Comparison of ENCODE assay signal across 15 cellular contexts in the genomic region with DNA sequence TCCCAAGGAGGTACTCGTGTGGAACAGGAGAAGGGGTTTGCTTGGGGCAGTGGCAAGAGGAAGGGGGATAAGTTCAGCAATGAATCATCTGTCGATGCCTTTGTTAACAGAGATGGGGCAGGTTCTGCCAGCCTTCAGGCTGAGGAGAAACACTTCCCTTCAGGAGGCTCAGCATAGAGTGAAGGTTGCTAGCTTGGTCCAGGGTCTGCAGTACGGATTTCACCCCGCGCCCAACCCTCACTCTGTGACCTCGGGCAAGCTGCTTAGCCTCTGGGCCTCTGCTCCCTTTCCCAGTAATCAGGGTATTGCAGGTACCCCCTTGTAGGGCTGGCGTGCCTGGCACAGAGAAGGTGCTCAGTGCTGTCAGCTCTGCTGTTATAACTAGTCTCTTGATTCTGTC. TPM values are rescaled to one million over a fixed set of nuclear protein-coding genes. Genes with fewer than 3 reads are reported as not detected.
DNase-seq lines count a peak whose midpoint lies in the region; ATAC-seq and TF ChIP-seq lines count a peak whose summit lies in the region.
"Had no signal": no experiment of that assay in that cellular context is flagged by ENCODE, and none has a peak within 500 bp of the region (broad histone marks: within the 10 kb centered on the region; RNA-seq: fewer than 3 reads in every experiment).

No MANE protein-coding gene starts in this region.

- H3K4me3 Mint-ChIP-seq in endodermal cell: no peak overlapping the region

- H3K4me1 ChIP-seq in DND-41 (ENCODE audit: insufficient read depth, low read length) (peaks cover 5% of the 10 kb centered on the region; the same call in 1 of the 2 replicates), NT2/D1 (ENCODE audit: insufficient read depth, insufficient read length) (peaks cover 17% of the 10 kb centered on the region), endodermal cell (ENCODE audit: control insufficient read depth, insufficient read depth, low read length) (no peaks in the 10 kb centered on the region), neuronal stem cell (ENCODE audit: control insufficient read depth in 2 of 2, insufficient read depth in 1 of 2, low read depth in 1 of 2, low read length in 2 of 2) (peaks cover 11 to 15% of the 10 kb centered on the region in 2 donors), spleen (no peaks in the 10 kb centered on the region)
- H3K4me1 ChIP-seq: A549 had no signal

- H4K20me1 ChIP-seq in DND-41 (ENCODE audit: insufficient read depth, low read length): no peaks in the 10 kb centered on the region

- H3K18ac ChIP-seq in neuronal stem cell (ENCODE audit: low read length): no peak overlapping the region

- no peaks in the 10 kb centered on the region for H3K9me3 ChIP-seq in DND-41 (ENCODE audit: insufficient read depth, low read length, severe bottlenecking)
- H3K9me3 ChIP-seq in NT2/D1 (ENCODE audit: insufficient read depth, low read length): no peaks in the 10 kb centered on the region
- H3K9me3 ChIP-seq in endodermal cell (ENCODE audit: control insufficient read depth, low read length): no peaks in the 10 kb centered on the region
- no peaks in the 10 kb centered on the region for H3K9me3 ChIP-seq in neuronal stem cell (replicated peaks in 1 of 2; ENCODE audit: control insufficient read depth in 2 of 2, insufficient read depth in 1 of 2, low read depth in 1 of 2, low read length in 2 of 2)
- no peaks in the 10 kb centered on the region for H3K9me3 ChIP-seq in spleen
- H3K9me3 ChIP-seq: A549 had no signal

- DNase-seq in DND-41: no peak
- DNase-seq in NT2/D1 (ENCODE audit: low read depth, low spot score): no peak
- DNase-seq in endodermal cell: peak; percentile 56
- no peak for DNase-seq in neuronal stem cell (ENCODE audit: low spot score)
- DNase-seq in spleen: no peak
- no peak for DNase-seq in foreskin melanocyte
- no peak for DNase-seq in NCI-H1105 treated with DMSO at 0.1 percent for 48 hours (lab: John Stamatoyannopoulos, UW)
- DNase-seq in NCI-H1092 (lab: John Stamatoyannopoulos, UW): no peak
- DNase-seq: IMR-90, NCI-H345, NCI-H748 treated with DMSO at 0.1 percent for 48 hours, PC-9 had no signal

- no peak overlapping the region for H2BK5ac ChIP-seq in neuronal stem cell (ENCODE audit: low read length)

- H3K14ac ChIP-seq in neuronal stem cell (ENCODE audit: low read length): no peak overlapping the region

- intact Hi-C loops in spleen (cut with DNase I; ENCODE audit: low total_unique reads): no loop called here

- no peak overlapping the region for H2AFZ ChIP-seq in DND-41 (ENCODE audit: low read depth, low read length)
- H2AFZ ChIP-seq in neuronal stem cell (ENCODE audit: low read length): peak overlapping the region; percentile 92
- H2AFZ ChIP-seq: PC-9 had no signal

- H3K27me3 ChIP-seq in DND-41 (ENCODE audit: insufficient read depth, low read length, poor library complexity): peaks cover 15% of the 10 kb centered on the region
- H3K27me3 ChIP-seq in NT2/D1 (ENCODE audit: insufficient read depth, insufficient read length): no peaks in the 10 kb centered on the region
- no peaks in the 10 kb centered on the region for H3K27me3 ChIP-seq in endodermal cell (ENCODE audit: control insufficient read depth, insufficient read depth, low read length, poor library complexity, severe bottlenecking)
- H3K27me3 ChIP-seq in neuronal stem cell (ENCODE audit: control insufficient read depth in 3 of 3, insufficient read depth in 3 of 3, low read depth in 1 of 3, low read length in 3 of 3): peaks cover 0 to 13% (median 0%) of the 10 kb centered on the region in 3 experiments
- H3K27me3 ChIP-seq in spleen (replicated peaks in 1 of 7): peaks cover 0 to 22% (median 0%) of the 10 kb centered on the region in 7 donors

- no peaks in the 10 kb centered on the region for H3K36me3 Mint-ChIP-seq in endodermal cell (ENCODE audit: low read depth)

- no peak overlapping the region for H2BK120ac ChIP-seq in neuronal stem cell (ENCODE audit: low read depth, low read length)

- no peak overlapping the region for H3K23ac ChIP-seq in neuronal stem cell (ENCODE audit: low read depth, low read length, poor library complexity)

- no peak overlapping the region for H4K8ac ChIP-seq in neuronal stem cell (ENCODE audit: low read depth, low read length)

- H3K4me3 ChIP-seq in DND-41 (ENCODE audit: low read depth in 1 of 2, low read length in 2 of 2): no peak overlapping the region
- H3K4me3 ChIP-seq in NT2/D1 (ENCODE audit: insufficient read length, low read depth): no peak overlapping the region
- no peak overlapping the region for H3K4me3 ChIP-seq in endodermal cell (ENCODE audit: low read length)
- H3K4me3 ChIP-seq in neuronal stem cell (ENCODE audit: low read length in 2 of 2): no peak overlapping the region
- no peak overlapping the region for H3K4me3 ChIP-seq in spleen
- H3K4me3 ChIP-seq: A549, PC-9 had no signal

- H3K27me3 Mint-ChIP-seq in endodermal cell (ENCODE audit: insufficient read depth): peaks cover 20% of the 10 kb centered on the region

- no peak overlapping the region for H3K4ac ChIP-seq in neuronal stem cell (ENCODE audit: low read length)

- WGBS in endodermal cell (ENCODE audit: insufficient coverage in 1 of 2, insufficient read length in 1 of 2), 2 experiments: 81 to 83% methylated on average over 4 to 7 of the region's 7 CpGs
- WGBS in neuronal stem cell (ENCODE audit: extremely low coverage in 2 of 2, insufficient read length in 2 of 2, insufficient replicate concordance in 1 of 2), 2 donors: no CpG with 5 or more reads among the region's 7 CpGs
- WGBS in spleen, 5 donors: 72 to 80% (median 77%) methylated on average over 5 to 7 of the region's 7 CpGs

- H3K4me1 Mint-ChIP-seq in endodermal cell: peaks cover 14% of the 10 kb centered on the region

- no peaks in the 10 kb centered on the region for H3K79me2 ChIP-seq in DND-41 (ENCODE audit: insufficient read depth, low read length)

- H2BK12ac ChIP-seq in neuronal stem cell (ENCODE audit: low read length): no peak overlapping the region

- H3K79me1 ChIP-seq in neuronal stem cell (ENCODE audit: low read depth, low read length): no peaks in the 10 kb centered on the region

- no peaks in the 10 kb centered on the region for H3K36me3 ChIP-seq in DND-41 (ENCODE audit: insufficient read depth, low read length)
- H3K36me3 ChIP-seq in NT2/D1 (ENCODE audit: insufficient read depth, insufficient read length, low read length): no peaks in the 10 kb centered on the region
- no peaks in the 10 kb centered on the region for H3K36me3 ChIP-seq in endodermal cell (ENCODE audit: control insufficient read depth, insufficient read depth, low read length)
- H3K36me3 ChIP-seq in neuronal stem cell (replicated peaks in 1 of 2; ENCODE audit: control insufficient read depth in 2 of 2, insufficient read depth in 2 of 2, low read length in 2 of 2): no peaks in the 10 kb centered on the region
- H3K36me3 ChIP-seq in spleen: no peaks in the 10 kb centered on the region

- H3K4me2 ChIP-seq in DND-41 (ENCODE audit: insufficient read depth, low read length): no peak overlapping the region
- no peak overlapping the region for H3K4me2 ChIP-seq in neuronal stem cell (ENCODE audit: insufficient read depth, low read length, poor library complexity, severe bottlenecking)
- H3K4me2 ChIP-seq: A549, PC-9 had no signal

- peak; percentile 8; the same call in 1 of the 3 replicates for ATAC-seq in DND-41 (ENCODE audit: insufficient read depth, low read depth)

- H2AK5ac ChIP-seq in neuronal stem cell (ENCODE audit: low read depth, low read length): no peak overlapping the region

- TF ChIP-seq POLR2A in spleen (IDR thresholded peaks at IDR 0.05): no peak

- no peaks in the 10 kb centered on the region for H3K9me3 Mint-ChIP-seq in endodermal cell

- H3K27ac Mint-ChIP-seq in endodermal cell: peak overlapping the region; percentile 77

- H3K27ac ChIP-seq in DND-41 (ENCODE audit: low read length): no peak overlapping the region
- no peak overlapping the region for H3K27ac ChIP-seq in endodermal cell (ENCODE audit: low read depth, low read length)
- no peak overlapping the region for H3K27ac ChIP-seq in neuronal stem cell (replicated peaks; ENCODE audit: low read length)
- H3K27ac ChIP-seq in spleen: no peak overlapping the region
- H3K27ac ChIP-seq: A549, PC-9 had no signal

- H3K9ac ChIP-seq in DND-41 (ENCODE audit: low read depth, low read length): no peak overlapping the region
- peak overlapping the region; percentile 51 for H3K9ac ChIP-seq in NT2/D1 (ENCODE audit: insufficient read length, low read depth)
- no peak overlapping the region for H3K9ac ChIP-seq in endodermal cell (ENCODE audit: extremely low read depth, low read length, poor library complexity, severe bottlenecking)
- no peak overlapping the region for H3K9ac ChIP-seq in neuronal stem cell (ENCODE audit: low read depth, low read length, poor library complexity)

- H2BK15ac ChIP-seq in neuronal stem cell (ENCODE audit: low read length): no peak overlapping the region

- TF ChIP-seq CTCF in DND-41 (IDR thresholded peaks at IDR 0.05; ENCODE audit: borderline replicate concordance, extremely low read depth, low read length, poor library complexity, severe bottlenecking) (no peak), endodermal cell (conservative IDR thresholded peaks at IDR 0.05) (no peak), spleen (IDR thresholded peaks at IDR 0.05 in 8 of 11, conservative IDR thresholded peaks at IDR 0.05 in 3 of 11) (no peak)

- no peak overlapping the region for H4K91ac ChIP-seq in neuronal stem cell (ENCODE audit: low read depth, low read length, poor library complexity)

RNA-seq across cellular contexts. Expression of gene CAPN11, which starts 7.5 kb away (rescaled TPM):
- total RNA-seq in endodermal cell (1 to 10 TPM in 1 of 2 donors, under 1 TPM in 1; 0.53 to 1.2 TPM), spleen (under 1 TPM in 4 of 7 donors, not detected in 3; 0.13 to 0.26 (median 0.20) TPM)
- polyA plus RNA-seq in endodermal cell (2013, experiment 1 of 2): 0.18 TPM
- 0.17 TPM for polyA plus RNA-seq in endodermal cell (2013, experiment 2 of 2)
- 0.17 TPM for polyA plus RNA-seq in neuronal stem cell (2013, experiment 1 of 2)
- 0.14 TPM for polyA plus RNA-seq in neuronal stem cell (2013, experiment 2 of 2)
- under 1 TPM; 0.12 to 0.19 (median 0.17) TPM for polyA plus RNA-seq in spleen
- total RNA-seq: G401, H4, IMR-90, PC-9 had no signal
- polyA plus RNA-seq: IMR-90 had no signal

RNA-seq across cellular contexts. Expression of gene TMEM63B, which starts 38.8 kb away (rescaled TPM):
- total RNA-seq in endodermal cell: 10 to 100 TPM; 64.6 to 65.2 TPM
- 46.5 TPM for polyA plus RNA-seq in endodermal cell (2013, experiment 1 of 2)
- 41.4 TPM for polyA plus RNA-seq in endodermal cell (2013, experiment 2 of 2)
- 28.8 TPM for polyA plus RNA-seq in neuronal stem cell (2013, experiment 1 of 2)
- 27.4 TPM for polyA plus RNA-seq in neuronal stem cell (2013, experiment 2 of 2)
- total RNA-seq in spleen: 10 to 100 TPM; 12.3 to 24.8 (median 19.4) TPM
- polyA plus RNA-seq in spleen: 1 to 10 TPM; 2.8 to 8.5 (median 3.5) TPM

RNA-seq across cellular contexts. Expression of gene MRPL14, which starts 38.9 kb away (rescaled TPM):
- total RNA-seq in endodermal cell (10 to 100 TPM; 66.5 to 69.6 TPM), spleen (10 to 100 TPM; 20.2 to 31.7 (median 23.8) TPM)
- 63.6 TPM for polyA plus RNA-seq in endodermal cell (2013, experiment 1 of 2)
- 56.9 TPM for polyA plus RNA-seq in endodermal cell (2013, experiment 2 of 2)
- 64.6 TPM for polyA plus RNA-seq in neuronal stem cell (2013, experiment 1 of 2)
- polyA plus RNA-seq in neuronal stem cell (2013, experiment 2 of 2): 66.2 TPM
- polyA plus RNA-seq in spleen: 10 to 100 TPM; 34.8 to 55.3 (median 41.4) TPM

RNA-seq across cellular contexts. Expression of gene MYMX, which starts 50.6 kb away (rescaled TPM):
- total RNA-seq in endodermal cell (1 to 10 TPM; 1.7 to 1.8 TPM), spleen (1 to 10 TPM in 3 of 7 donors, under 1 TPM in 3, not detected in 1; 0.34 to 1.5 (median 0.87) TPM)
- 1.1 TPM for polyA plus RNA-seq in endodermal cell (2013, experiment 1 of 2)
- 0.83 TPM for polyA plus RNA-seq in endodermal cell (2013, experiment 2 of 2)
- 2.1 TPM for polyA plus RNA-seq in neuronal stem cell (2013, experiment 1 of 2)
- polyA plus RNA-seq in neuronal stem cell (2013, experiment 2 of 2): 2.3 TPM
- 1 to 10 TPM in 1 of 3 donors, under 1 TPM in 1, not detected in 1; 0.42 to 1.4 TPM for polyA plus RNA-seq in spleen
- total RNA-seq: H4, IMR-90, PC-9 had no signal
- polyA plus RNA-seq: A549, IMR-90 had no signal

RNA-seq across cellular contexts. Expression of gene SLC29A1, which starts 57.3 kb away (rescaled TPM):
- 100 to 1,000 TPM; 129 to 155 TPM for total RNA-seq in endodermal cell
- 65.0 TPM for polyA plus RNA-seq in endodermal cell (2013, experiment 1 of 2)
- 58.4 TPM for polyA plus RNA-seq in endodermal cell (2013, experiment 2 of 2)
- polyA plus RNA-seq in neuronal stem cell (2013, experiment 1 of 2): 101 TPM
- 102 TPM for polyA plus RNA-seq in neuronal stem cell (2013, experiment 2 of 2)
- 10 to 100 TPM; 28.3 to 49.4 (median 33.7) TPM for total RNA-seq in spleen
- polyA plus RNA-seq in spleen: 10 to 100 TPM in 1 of 3 donors, 1 to 10 TPM in 2; 8.5 to 18.4 (median 9.2) TPM
